14 cellular contexts compared by ENCODE assay signal in the genomic region with DNA sequence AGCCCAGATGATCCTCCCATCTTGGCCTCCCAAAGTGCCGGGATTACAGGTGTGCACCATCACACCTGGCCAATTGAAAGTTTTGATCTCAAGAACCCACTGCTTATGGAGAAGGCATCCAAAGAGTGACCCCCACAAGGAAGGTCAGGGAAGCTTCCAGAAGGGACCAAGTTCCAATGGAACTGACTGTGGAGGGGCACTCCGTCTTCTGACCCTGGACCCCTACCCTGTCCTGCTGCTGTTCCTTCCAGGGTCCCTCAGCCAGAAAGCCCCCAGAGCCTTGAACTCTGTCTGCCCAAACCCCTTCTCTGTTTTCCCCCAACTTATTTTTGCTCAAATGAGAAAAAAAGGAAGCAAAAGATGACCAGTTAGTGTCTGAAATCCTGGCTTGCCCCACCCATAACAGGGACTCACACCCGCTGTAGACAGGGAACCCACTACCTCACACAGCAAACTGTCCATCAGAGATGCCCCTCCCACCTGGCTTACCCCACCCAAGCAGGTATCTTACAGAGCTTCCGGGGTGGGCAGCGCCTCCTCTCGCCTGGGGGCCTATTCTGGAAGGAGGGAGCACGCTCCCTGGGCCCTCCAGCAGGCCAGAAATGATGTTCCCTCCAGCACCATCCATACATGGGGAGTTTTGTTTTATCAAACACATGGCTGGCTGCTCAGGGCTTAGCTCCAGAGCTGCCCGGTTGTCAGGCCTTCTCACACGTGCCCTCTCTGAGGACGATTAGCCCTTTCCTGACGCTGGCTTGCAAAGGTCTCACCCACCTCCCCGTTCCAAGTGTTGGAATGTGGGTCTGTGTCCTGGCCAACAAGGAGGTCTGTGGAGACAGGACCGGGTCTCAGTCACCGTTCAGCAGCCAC. TPM values are rescaled to one million over a fixed set of nuclear protein-coding genes. Genes with fewer than 3 reads are reported as not detected.
"Had no signal": no experiment of that assay in that cellular context is flagged by ENCODE, and none has a peak within 500 bp of the region (broad histone marks: within the 10 kb centered on the region; RNA-seq: fewer than 3 reads in every experiment).

No MANE protein-coding gene starts in this region.

- H3K4me1 Mint-ChIP-seq: immature natural killer cell had no signal

- H3K36me3 Mint-ChIP-seq: immature natural killer cell had no signal

- H3K4me3 ChIP-seq: mucosa of descending colon had no signal

- DNase-seq: activated gamma-delta T cell treated with Interleukin-2 at 50 U/mL for 16 hours; activated T-cell treated with anti-CD3 and anti-CD28 coated beads for 4 hours; left cardiac atrium; stimulated activated CD4-positive, alpha-beta T cell treated with anti-CD3 and anti-CD28 coated beads, Interleukin-4, amount 100 ng/mL, for 24 hours; T1000 had no signal

- H3K4me3 Mint-ChIP-seq: immature natural killer cell had no signal

- H3K9me3 ChIP-seq: mucosa of descending colon had no signal

- H3K27ac Mint-ChIP-seq: immature natural killer cell, nephron had no signal

- H3K9me3 Mint-ChIP-seq: immature natural killer cell, nephron had no signal

RNA-seq across cellular contexts. Expression of a gene that starts 3.1 kb away (rescaled TPM):
- total RNA-seq: aorta, bronchial epithelial cell, glomerular endothelial cell, left cardiac atrium, lung microvascular endothelial cell, mucosa of descending colon, osteocyte, urinary bladder had no signal
- polyA plus RNA-seq: aorta, immature natural killer cell, urinary bladder had no signal

RNA-seq across cellular contexts. Expression of a gene that starts 56.0 kb away (rescaled TPM):
- polyA plus RNA-seq: immature natural killer cell had no signal
